ENCODE assay signal across 2 cellular contexts in the genomic region with DNA sequence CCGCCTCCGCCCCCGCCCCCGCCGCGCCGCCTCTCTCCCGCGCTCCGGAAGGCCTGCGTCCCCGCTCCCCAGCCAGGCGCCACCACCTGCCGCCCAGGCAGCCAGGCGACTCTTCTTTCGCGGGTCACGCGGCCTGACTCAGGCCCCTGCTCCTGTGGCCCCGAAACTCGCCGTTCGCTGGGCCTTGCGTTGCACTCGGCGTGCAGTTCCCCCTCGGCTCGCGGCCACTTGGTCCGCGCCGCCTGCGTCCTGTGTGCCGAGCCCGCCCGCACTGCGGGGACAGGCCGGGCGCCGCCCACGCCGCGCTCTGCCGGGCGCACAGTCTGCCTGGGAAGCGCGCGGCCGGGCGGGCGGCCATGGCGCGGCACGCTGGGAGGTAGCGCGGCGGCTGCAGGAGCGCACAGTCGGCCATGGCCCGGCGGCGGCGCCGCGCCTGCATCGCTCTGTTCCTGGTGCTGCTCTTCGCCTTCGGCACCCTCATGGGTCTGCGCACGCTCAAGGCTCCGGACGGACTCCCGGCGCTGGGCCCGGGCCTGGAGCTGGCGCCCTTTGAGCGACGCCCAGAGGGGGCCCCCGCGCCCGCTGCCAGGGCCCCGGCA.
A peak's percentile ranks its signal among the peaks of the same experiment; 100 is the strongest.
TF ChIP-seq lines count a peak whose summit lies in the region.

A gene with protein sequence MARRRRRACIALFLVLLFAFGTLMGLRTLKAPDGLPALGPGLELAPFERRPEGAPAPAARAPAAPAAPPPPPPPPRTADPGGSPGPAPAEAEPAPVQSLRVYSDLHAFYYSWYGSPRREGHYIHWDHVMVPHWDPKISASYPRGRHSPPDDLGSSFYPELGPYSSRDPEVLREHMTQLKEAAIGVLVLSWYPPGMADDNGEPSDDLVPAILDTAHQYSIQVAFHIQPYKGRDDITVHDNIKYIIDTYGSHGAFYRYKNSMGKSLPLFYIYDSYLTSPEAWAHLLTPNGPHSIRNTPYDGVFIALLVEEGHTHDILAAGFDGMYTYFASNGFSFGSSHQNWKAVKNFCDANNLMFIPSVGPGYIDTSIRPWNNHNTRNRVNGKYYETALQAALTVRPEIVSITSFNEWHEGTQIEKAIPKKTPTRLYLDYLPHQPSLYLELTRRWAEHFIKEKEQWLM (plus strand): TSS at position 75 of the 599 bp plus-strand sequence. CDS start 336 bp downstream, at position 411.

TF ChIP-seq in HCT116, 20 proteins besides CTCF, POLR2A, EP300 and RAD21:
- peak; percentile 48 for TF ChIP-seq TCF7L2 (IDR thresholded peaks at IDR 0.05; ENCODE audit: borderline replicate concordance, extremely low read depth, insufficient read depth, insufficient read length)
- TF ChIP-seq, protein P1, sequence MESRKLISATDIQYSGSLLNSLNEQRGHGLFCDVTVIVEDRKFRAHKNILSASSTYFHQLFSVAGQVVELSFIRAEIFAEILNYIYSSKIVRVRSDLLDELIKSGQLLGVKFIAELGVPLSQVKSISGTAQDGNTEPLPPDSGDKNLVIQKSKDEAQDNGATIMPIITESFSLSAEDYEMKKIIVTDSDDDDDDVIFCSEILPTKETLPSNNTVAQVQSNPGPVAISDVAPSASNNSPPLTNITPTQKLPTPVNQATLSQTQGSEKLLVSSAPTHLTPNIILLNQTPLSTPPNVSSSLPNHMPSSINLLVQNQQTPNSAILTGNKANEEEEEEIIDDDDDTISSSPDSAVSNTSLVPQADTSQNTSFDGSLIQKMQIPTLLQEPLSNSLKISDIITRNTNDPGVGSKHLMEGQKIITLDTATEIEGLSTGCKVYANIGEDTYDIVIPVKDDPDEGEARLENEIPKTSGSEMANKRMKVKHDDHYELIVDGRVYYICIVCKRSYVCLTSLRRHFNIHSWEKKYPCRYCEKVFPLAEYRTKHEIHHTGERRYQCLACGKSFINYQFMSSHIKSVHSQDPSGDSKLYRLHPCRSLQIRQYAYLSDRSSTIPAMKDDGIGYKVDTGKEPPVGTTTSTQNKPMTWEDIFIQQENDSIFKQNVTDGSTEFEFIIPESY (IDR thresholded peaks at IDR 0.05; ENCODE audit: extremely low read depth, insufficient replicate concordance, low read length), result no peak
- peak; percentile 75 for TF ChIP-seq EGR1 (IDR thresholded peaks at IDR 0.05; ENCODE audit: low read depth)
- peak; percentile 71 for TF ChIP-seq YY1 (IDR thresholded peaks at IDR 0.05; ENCODE audit: extremely low read depth, insufficient replicate concordance, low read depth, low read length)
- no peak for TF ChIP-seq SP1 (IDR thresholded peaks at IDR 0.05; ENCODE audit: low read depth)
- no peak for TF ChIP-seq SRF (IDR thresholded peaks at IDR 0.05; ENCODE audit: low read depth)
- TF ChIP-seq, protein P2, sequence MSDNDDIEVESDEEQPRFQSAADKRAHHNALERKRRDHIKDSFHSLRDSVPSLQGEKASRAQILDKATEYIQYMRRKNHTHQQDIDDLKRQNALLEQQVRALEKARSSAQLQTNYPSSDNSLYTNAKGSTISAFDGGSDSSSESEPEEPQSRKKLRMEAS (IDR thresholded peaks at IDR 0.05), result peak; percentile 74
- TF ChIP-seq ZFX (IDR thresholded peaks at IDR 0.05), result peak; percentile 94
- TF ChIP-seq POLR2AphosphoS5 (IDR thresholded peaks at IDR 0.05; ENCODE audit: low read depth, low read length), result peak; percentile 59
- no peak for TF ChIP-seq FOSL1 (IDR thresholded peaks at IDR 0.05; ENCODE audit: low read depth)
- TF ChIP-seq EZH2phosphoT487 (IDR thresholded peaks at IDR 0.05; ENCODE audit: borderline replicate concordance), result no peak

TF ChIP-seq in H1, 55 proteins besides CTCF, POLR2A, EP300 and RAD21:
- TF ChIP-seq YY1 (IDR thresholded peaks at IDR 0.05; ENCODE audit: low read depth, low read length) (peak; percentile 86; the same call in 1 of the 2 replicates), PHF8 (conservative IDR thresholded peaks at IDR 0.05; ENCODE audit: low read depth, low read length) (0 out of 2 replicates have a peak, but pooled peaks have one; percentile 42), SAP30 (IDR thresholded peaks at IDR 0.05; ENCODE audit: insufficient read depth, insufficient replicate concordance, low read length) (no peak), KDM4A (IDR thresholded peaks at IDR 0.05; ENCODE audit: low read depth, low read length, severe bottlenecking) (peak; percentile 83), ASH2L (IDR thresholded peaks at IDR 0.05; ENCODE audit: low read length) (no peak), EGR1 (IDR thresholded peaks at IDR 0.05; ENCODE audit: borderline replicate concordance, low read depth, low read length) (peak; percentile 34; the same call in 1 of the 2 replicates)
- TF ChIP-seq, protein P3, sequence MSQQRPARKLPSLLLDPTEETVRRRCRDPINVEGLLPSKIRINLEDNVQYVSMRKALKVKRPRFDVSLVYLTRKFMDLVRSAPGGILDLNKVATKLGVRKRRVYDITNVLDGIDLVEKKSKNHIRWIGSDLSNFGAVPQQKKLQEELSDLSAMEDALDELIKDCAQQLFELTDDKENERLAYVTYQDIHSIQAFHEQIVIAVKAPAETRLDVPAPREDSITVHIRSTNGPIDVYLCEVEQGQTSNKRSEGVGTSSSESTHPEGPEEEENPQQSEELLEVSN (IDR thresholded peaks at IDR 0.05), result 0 out of 2 replicates have a peak, but pooled peaks have one; percentile 30
- TF ChIP-seq, protein P2 (IDR thresholded peaks at IDR 0.05), result peak; percentile 57; the same call in 1 of the 2 replicates
- TF ChIP-seq, protein P4, sequence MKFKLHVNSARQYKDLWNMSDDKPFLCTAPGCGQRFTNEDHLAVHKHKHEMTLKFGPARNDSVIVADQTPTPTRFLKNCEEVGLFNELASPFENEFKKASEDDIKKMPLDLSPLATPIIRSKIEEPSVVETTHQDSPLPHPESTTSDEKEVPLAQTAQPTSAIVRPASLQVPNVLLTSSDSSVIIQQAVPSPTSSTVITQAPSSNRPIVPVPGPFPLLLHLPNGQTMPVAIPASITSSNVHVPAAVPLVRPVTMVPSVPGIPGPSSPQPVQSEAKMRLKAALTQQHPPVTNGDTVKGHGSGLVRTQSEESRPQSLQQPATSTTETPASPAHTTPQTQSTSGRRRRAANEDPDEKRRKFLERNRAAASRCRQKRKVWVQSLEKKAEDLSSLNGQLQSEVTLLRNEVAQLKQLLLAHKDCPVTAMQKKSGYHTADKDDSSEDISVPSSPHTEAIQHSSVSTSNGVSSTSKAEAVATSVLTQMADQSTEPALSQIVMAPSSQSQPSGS (IDR thresholded peaks at IDR 0.05; ENCODE audit: low read length), result no peak
- TF ChIP-seq, protein P5, sequence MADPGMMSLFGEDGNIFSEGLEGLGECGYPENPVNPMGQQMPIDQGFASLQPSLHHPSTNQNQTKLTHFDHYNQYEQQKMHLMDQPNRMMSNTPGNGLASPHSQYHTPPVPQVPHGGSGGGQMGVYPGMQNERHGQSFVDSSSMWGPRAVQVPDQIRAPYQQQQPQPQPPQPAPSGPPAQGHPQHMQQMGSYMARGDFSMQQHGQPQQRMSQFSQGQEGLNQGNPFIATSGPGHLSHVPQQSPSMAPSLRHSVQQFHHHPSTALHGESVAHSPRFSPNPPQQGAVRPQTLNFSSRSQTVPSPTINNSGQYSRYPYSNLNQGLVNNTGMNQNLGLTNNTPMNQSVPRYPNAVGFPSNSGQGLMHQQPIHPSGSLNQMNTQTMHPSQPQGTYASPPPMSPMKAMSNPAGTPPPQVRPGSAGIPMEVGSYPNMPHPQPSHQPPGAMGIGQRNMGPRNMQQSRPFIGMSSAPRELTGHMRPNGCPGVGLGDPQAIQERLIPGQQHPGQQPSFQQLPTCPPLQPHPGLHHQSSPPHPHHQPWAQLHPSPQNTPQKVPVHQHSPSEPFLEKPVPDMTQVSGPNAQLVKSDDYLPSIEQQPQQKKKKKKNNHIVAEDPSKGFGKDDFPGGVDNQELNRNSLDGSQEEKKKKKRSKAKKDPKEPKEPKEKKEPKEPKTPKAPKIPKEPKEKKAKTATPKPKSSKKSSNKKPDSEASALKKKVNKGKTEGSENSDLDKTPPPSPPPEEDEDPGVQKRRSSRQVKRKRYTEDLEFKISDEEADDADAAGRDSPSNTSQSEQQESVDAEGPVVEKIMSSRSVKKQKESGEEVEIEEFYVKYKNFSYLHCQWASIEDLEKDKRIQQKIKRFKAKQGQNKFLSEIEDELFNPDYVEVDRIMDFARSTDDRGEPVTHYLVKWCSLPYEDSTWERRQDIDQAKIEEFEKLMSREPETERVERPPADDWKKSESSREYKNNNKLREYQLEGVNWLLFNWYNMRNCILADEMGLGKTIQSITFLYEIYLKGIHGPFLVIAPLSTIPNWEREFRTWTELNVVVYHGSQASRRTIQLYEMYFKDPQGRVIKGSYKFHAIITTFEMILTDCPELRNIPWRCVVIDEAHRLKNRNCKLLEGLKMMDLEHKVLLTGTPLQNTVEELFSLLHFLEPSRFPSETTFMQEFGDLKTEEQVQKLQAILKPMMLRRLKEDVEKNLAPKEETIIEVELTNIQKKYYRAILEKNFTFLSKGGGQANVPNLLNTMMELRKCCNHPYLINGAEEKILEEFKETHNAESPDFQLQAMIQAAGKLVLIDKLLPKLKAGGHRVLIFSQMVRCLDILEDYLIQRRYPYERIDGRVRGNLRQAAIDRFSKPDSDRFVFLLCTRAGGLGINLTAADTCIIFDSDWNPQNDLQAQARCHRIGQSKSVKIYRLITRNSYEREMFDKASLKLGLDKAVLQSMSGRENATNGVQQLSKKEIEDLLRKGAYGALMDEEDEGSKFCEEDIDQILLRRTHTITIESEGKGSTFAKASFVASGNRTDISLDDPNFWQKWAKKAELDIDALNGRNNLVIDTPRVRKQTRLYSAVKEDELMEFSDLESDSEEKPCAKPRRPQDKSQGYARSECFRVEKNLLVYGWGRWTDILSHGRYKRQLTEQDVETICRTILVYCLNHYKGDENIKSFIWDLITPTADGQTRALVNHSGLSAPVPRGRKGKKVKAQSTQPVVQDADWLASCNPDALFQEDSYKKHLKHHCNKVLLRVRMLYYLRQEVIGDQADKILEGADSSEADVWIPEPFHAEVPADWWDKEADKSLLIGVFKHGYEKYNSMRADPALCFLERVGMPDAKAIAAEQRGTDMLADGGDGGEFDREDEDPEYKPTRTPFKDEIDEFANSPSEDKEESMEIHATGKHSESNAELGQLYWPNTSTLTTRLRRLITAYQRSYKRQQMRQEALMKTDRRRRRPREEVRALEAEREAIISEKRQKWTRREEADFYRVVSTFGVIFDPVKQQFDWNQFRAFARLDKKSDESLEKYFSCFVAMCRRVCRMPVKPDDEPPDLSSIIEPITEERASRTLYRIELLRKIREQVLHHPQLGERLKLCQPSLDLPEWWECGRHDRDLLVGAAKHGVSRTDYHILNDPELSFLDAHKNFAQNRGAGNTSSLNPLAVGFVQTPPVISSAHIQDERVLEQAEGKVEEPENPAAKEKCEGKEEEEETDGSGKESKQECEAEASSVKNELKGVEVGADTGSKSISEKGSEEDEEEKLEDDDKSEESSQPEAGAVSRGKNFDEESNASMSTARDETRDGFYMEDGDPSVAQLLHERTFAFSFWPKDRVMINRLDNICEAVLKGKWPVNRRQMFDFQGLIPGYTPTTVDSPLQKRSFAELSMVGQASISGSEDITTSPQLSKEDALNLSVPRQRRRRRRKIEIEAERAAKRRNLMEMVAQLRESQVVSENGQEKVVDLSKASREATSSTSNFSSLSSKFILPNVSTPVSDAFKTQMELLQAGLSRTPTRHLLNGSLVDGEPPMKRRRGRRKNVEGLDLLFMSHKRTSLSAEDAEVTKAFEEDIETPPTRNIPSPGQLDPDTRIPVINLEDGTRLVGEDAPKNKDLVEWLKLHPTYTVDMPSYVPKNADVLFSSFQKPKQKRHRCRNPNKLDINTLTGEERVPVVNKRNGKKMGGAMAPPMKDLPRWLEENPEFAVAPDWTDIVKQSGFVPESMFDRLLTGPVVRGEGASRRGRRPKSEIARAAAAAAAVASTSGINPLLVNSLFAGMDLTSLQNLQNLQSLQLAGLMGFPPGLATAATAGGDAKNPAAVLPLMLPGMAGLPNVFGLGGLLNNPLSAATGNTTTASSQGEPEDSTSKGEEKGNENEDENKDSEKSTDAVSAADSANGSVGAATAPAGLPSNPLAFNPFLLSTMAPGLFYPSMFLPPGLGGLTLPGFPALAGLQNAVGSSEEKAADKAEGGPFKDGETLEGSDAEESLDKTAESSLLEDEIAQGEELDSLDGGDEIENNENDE (IDR thresholded peaks at IDR 0.05; ENCODE audit: insufficient replicate concordance, low read length), result no peak
